8 cellular contexts compared by ENCODE assay signal in the genomic region with DNA sequence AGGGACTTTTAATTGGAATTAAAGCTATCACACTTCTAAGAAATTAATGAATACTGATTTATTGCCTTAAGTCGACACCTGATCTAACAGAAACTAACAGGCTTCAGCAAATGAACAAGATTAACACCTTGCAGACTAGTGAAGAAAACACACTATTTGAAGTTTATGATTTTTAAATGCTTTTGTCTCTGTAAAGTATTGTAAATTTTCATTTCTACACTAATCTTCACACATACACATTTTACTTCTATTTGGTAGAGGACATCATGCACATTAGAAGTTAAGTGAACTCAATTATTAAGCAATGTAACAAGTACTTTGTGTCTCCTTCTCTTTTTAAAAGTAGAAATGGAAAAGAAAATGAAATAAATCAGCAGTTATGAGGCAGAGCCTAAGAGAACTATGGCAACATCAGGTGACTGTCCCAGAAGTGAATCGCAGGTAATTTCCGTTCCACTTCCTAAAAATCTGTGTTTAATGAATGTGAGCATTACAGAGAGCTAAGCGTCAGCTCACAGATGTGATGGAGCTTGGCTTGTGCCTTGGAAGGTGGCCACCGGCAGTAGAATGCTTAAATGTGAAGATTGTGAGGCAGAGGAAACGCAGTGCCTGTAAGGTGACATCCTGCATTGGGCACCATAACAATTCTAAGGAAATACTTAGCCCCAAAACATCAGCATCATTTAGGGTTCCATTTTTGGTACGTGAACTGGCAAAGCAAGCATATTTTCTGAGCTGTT. TPM values are rescaled to one million over a fixed set of nuclear protein-coding genes. Genes with fewer than 3 reads are reported as not detected.
DNase-seq lines count a peak whose midpoint lies in the region; ATAC-seq and TF ChIP-seq lines count a peak whose summit lies in the region.

No MANE protein-coding gene starts in this region.

- no peak overlapping the region for H2AFZ ChIP-seq in SK-N-SH (ENCODE audit: low read depth)

- no peak for TF ChIP-seq RAD21 in SK-N-SH (IDR thresholded peaks at IDR 0.05; ENCODE audit: low read length)

- H3K9me3 ChIP-seq in SK-N-SH (no peaks in the 10 kb centered on the region), iPS-20b (ENCODE audit: insufficient read depth, low read depth, low read length) (no peaks in the 10 kb centered on the region), stomach smooth muscle (ENCODE audit: control insufficient read depth in 2 of 2, low read length in 2 of 2) (no peaks in the 10 kb centered on the region)

- TF ChIP-seq EP300 in SK-N-SH (IDR thresholded peaks at IDR 0.05; ENCODE audit: borderline replicate concordance in 1 of 2, low read depth in 1 of 2, low read length in 1 of 2) = no peak

- H3K9me3 Mint-ChIP-seq in activated naive CD8-positive, alpha-beta T cell (ENCODE audit: low read depth) = no peaks in the 10 kb centered on the region

- in situ Hi-C loops in KBM-7 (cut with MboI; ENCODE audit: low pct_unique_long_range_greater_than_20kb, low sequenced_read_pairs) = no loop called here

- peak overlapping the region; percentile 96 for H3K27ac Mint-ChIP-seq in activated naive CD8-positive, alpha-beta T cell

- H3K36me3 Mint-ChIP-seq in activated naive CD8-positive, alpha-beta T cell = peaks cover 12% of the 10 kb centered on the region

- POLR2A ChIA-PET in SK-N-SH (lab: Yijun Ruan, JAX) = no interaction called here

- TF ChIP-seq CTCF in SK-N-SH (IDR thresholded peaks at IDR 0.05) = no peak

- peaks cover 22 to 34% of the 10 kb centered on the region in 2 experiments for H3K36me3 ChIP-seq in SK-N-SH (replicated peaks in 1 of 2; ENCODE audit: control insufficient read depth in 1 of 2, insufficient read depth in 2 of 2, low read length in 1 of 2)
- peaks cover 29% of the 10 kb centered on the region for H3K36me3 ChIP-seq in iPS-20b (ENCODE audit: insufficient read depth, low read depth, low read length)
- H3K36me3 ChIP-seq in stomach smooth muscle (ENCODE audit: control insufficient read depth in 2 of 2, insufficient read depth in 2 of 2, low read length in 2 of 2) = peaks cover 6 to 10% of the 10 kb centered on the region in 2 donors

- H3K27me3 Mint-ChIP-seq in activated naive CD8-positive, alpha-beta T cell = no peaks in the 10 kb centered on the region

- CTCF ChIA-PET in SK-N-SH (lab: Yijun Ruan, JAX) = no interaction called here

- H3K4me1 Mint-ChIP-seq in activated naive CD8-positive, alpha-beta T cell (ENCODE audit: low read depth) = peaks cover 82% of the 10 kb centered on the region

- H3K27ac ChIP-seq in SK-N-SH (ENCODE audit: low read depth in 2 of 2, low read length in 1 of 2) = peak overlapping the region in 1 of 2 experiments; percentile 96; a peak in 1 of 4 replicates
- no peak overlapping the region for H3K27ac ChIP-seq in iPS-20b (ENCODE audit: low read length)
- H3K27ac ChIP-seq in stomach smooth muscle (ENCODE audit: low read length) = no peak overlapping the region

- H3K27me3 ChIP-seq in SK-N-SH (ENCODE audit: insufficient read depth) (no peaks in the 10 kb centered on the region), iPS-20b (ENCODE audit: insufficient read depth, low read length) (no peaks in the 10 kb centered on the region), stomach smooth muscle (ENCODE audit: control insufficient read depth in 1 of 2, insufficient read depth in 2 of 2, low read length in 2 of 2) (no peaks in the 10 kb centered on the region)

- peaks cover 20% of the 10 kb centered on the region for H3F3A ChIP-seq in SK-N-SH (replicated peaks; ENCODE audit: insufficient read depth)

- H3K4me1 ChIP-seq in SK-N-SH (ENCODE audit: control insufficient read depth in 1 of 2, insufficient read depth in 2 of 2, low read depth in 1 of 2, low read length in 1 of 2) (peaks cover 9 to 22% of the 10 kb centered on the region in 2 experiments; a peak in 2 of 4 replicates), iPS-20b (ENCODE audit: insufficient read depth, low read length) (peaks cover 2% of the 10 kb centered on the region; the same call in 1 of the 2 replicates), stomach smooth muscle (ENCODE audit: control insufficient read depth, insufficient read depth, low read length) (peaks cover 19% of the 10 kb centered on the region)

- peak overlapping the region; percentile 95 for H3K4me3 Mint-ChIP-seq in activated naive CD8-positive, alpha-beta T cell

- H3K4me2 ChIP-seq in SK-N-SH = peak overlapping the region; percentile 88

- H3K4me3 ChIP-seq in SK-N-SH (ENCODE audit: low read depth in 2 of 2, low read length in 1 of 2) = peak overlapping the region; percentile 81 to 89
- peak overlapping the region; percentile 98 for H3K4me3 ChIP-seq in iPS-20b (ENCODE audit: low read length)
- peak overlapping the region; percentile 94 to 100 for H3K4me3 ChIP-seq in stomach smooth muscle (ENCODE audit: low read length in 2 of 2)

- ATAC-seq in SK-N-SH treated with all-trans-retinoic acid at 6 μM for 48 hours (no peak), GM18868 (IDR thresholded peaks at IDR 0.05; ENCODE audit: unreplicated experiment) (no peak), HG02588 (IDR thresholded peaks at IDR 0.05; ENCODE audit: unreplicated experiment) (no peak)

- WGBS in SK-N-SH (ENCODE audit: low lambda C conversion rate) = 90% methylated on average over 7 of the region's 7 CpGs

- peaks cover 62% of the 10 kb centered on the region for H3K79me2 ChIP-seq in SK-N-SH (ENCODE audit: insufficient read depth)

- H4K20me1 ChIP-seq in SK-N-SH (ENCODE audit: insufficient read depth) = peaks cover 22% of the 10 kb centered on the region

- H3K9ac ChIP-seq in SK-N-SH (peak overlapping the region; percentile 88; the same call in 1 of the 2 replicates), iPS-20b (ENCODE audit: low read depth, low read length) (peak overlapping the region; percentile 89; the same call in 1 of the 2 replicates), stomach smooth muscle (ENCODE audit: low read length in 2 of 2) (peak overlapping the region; percentile 13 to 83)

- DNase-seq in SK-N-SH (no peak), KBM-7 (no peak)

- H3K9me2 ChIP-seq in SK-N-SH = no peaks in the 10 kb centered on the region

TF ChIP-seq in SK-N-SH, 30 proteins besides CTCF, POLR2A, EP300 and RAD21:
- TF ChIP-seq POLR2AphosphoS5 (IDR thresholded peaks at IDR 0.05; ENCODE audit: low read depth, low read length) (no peak), TCF12 (IDR thresholded peaks at IDR 0.05) (no peak), EZH2phosphoT487 (IDR thresholded peaks at IDR 0.05; ENCODE audit: borderline replicate concordance, low read depth) (no peak), SIN3A (IDR thresholded peaks at IDR 0.05; ENCODE audit: borderline replicate concordance, low read depth, low read length) (no peak), GABPA (IDR thresholded peaks at IDR 0.05; ENCODE audit: low read depth) (no peak)
- TF ChIP-seq, protein P1, sequence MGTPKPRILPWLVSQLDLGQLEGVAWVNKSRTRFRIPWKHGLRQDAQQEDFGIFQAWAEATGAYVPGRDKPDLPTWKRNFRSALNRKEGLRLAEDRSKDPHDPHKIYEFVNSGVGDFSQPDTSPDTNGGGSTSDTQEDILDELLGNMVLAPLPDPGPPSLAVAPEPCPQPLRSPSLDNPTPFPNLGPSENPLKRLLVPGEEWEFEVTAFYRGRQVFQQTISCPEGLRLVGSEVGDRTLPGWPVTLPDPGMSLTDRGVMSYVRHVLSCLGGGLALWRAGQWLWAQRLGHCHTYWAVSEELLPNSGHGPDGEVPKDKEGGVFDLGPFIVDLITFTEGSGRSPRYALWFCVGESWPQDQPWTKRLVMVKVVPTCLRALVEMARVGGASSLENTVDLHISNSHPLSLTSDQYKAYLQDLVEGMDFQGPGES (IDR thresholded peaks at IDR 0.05; ENCODE audit: low read depth, low read length) = no peak
- TF ChIP-seq, protein P2, sequence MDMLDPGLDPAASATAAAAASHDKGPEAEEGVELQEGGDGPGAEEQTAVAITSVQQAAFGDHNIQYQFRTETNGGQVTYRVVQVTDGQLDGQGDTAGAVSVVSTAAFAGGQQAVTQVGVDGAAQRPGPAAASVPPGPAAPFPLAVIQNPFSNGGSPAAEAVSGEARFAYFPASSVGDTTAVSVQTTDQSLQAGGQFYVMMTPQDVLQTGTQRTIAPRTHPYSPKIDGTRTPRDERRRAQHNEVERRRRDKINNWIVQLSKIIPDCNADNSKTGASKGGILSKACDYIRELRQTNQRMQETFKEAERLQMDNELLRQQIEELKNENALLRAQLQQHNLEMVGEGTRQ (IDR thresholded peaks at IDR 0.05; ENCODE audit: borderline replicate concordance, low read depth, low read length) = no peak
TF ChIP-seq in SK-N-SH: peak in this region for 0.

TF ChIP-seq in SK-N-SH treated with all-trans-retinoic acid at 6 μM for 48 hours, 23 proteins besides CTCF, POLR2A, EP300 and RAD21 (continues in another document):
- TF ChIP-seq PPARA (CRISPR knock-in tag; IDR thresholded peaks at IDR 0.05; ENCODE audit: borderline replicate concordance) (no peak), ZNF8 (CRISPR knock-in tag; IDR thresholded peaks at IDR 0.05) (no peak), RARB (CRISPR knock-in tag; IDR thresholded peaks at IDR 0.05) (no peak), ZFP3 (CRISPR knock-in tag; IDR thresholded peaks at IDR 0.05) (no peak), ARNTL (CRISPR knock-in tag; IDR thresholded peaks at IDR 0.05; ENCODE audit: borderline replicate concordance, low read depth) (no peak), GLIS3 (CRISPR knock-in tag; IDR thresholded peaks at IDR 0.05) (no peak)
- TF ChIP-seq, protein P3, sequence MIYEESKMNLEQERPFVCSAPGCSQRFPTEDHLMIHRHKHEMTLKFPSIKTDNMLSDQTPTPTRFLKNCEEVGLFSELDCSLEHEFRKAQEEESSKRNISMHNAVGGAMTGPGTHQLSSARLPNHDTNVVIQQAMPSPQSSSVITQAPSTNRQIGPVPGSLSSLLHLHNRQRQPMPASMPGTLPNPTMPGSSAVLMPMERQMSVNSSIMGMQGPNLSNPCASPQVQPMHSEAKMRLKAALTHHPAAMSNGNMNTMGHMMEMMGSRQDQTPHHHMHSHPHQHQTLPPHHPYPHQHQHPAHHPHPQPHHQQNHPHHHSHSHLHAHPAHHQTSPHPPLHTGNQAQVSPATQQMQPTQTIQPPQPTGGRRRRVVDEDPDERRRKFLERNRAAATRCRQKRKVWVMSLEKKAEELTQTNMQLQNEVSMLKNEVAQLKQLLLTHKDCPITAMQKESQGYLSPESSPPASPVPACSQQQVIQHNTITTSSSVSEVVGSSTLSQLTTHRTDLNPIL (CRISPR knock-in tag; IDR thresholded peaks at IDR 0.05; ENCODE audit: low read depth) = no peak

RNA-seq across cellular contexts. Expression of a gene that starts 1.2 kb away (rescaled TPM):
- polyA plus RNA-seq in SK-N-SH (2012; rRNA removed) = 274 and 278 TPM in 2 replicates
- 224 and 249 TPM in 2 replicates for polyA plus RNA-seq in SK-N-SH (2012; cell fraction: cytosol; rRNA removed)
- polyA plus RNA-seq in SK-N-SH (2012; cell fraction: nucleus; rRNA removed) = 250 and 278 TPM in 2 replicates

RNA-seq across cellular contexts. Expression of a gene that starts 31.8 kb away (rescaled TPM):
- polyA plus RNA-seq in SK-N-SH (2012; rRNA removed) = 0.12 and 0.24 TPM in 2 replicates
- 0.62 and 0.72 TPM in 2 replicates for polyA plus RNA-seq in SK-N-SH (2012; cell fraction: cytosol; rRNA removed)
- polyA plus RNA-seq in SK-N-SH (2012; cell fraction: nucleus; rRNA removed) = not detected in 2 replicates
